Comparison of ENCODE assay signal across 8 cellular contexts in genomic region chr19:58305932-58306323, GRCh38. TPM values are rescaled to one million over a fixed set of nuclear protein-coding genes. Genes with fewer than 3 reads are reported as not detected.
DNase-seq lines count a peak whose midpoint lies in the region; ATAC-seq and TF ChIP-seq lines count a peak whose summit lies in the region.

No MANE protein-coding gene starts in this region.

- H3K4me1 ChIP-seq in CD4-positive, CD25-positive, alpha-beta regulatory T cell (ENCODE audit: control insufficient read depth, insufficient read depth, low read length, poor library complexity, severe bottlenecking): peaks cover 15% of the 10 kb centered on the region
- peaks cover 0 to 8% of the 10 kb centered on the region in 2 donors for H3K4me1 ChIP-seq in muscle layer of duodenum (ENCODE audit: control insufficient read depth in 1 of 2, insufficient read depth in 2 of 2, low read length in 2 of 2)

- no peaks in the 10 kb centered on the region for H3K27me3 Mint-ChIP-seq in CD4-positive, CD25-positive, alpha-beta regulatory T cell

- peak overlapping the region; percentile 93 for H3K4me3 ChIP-seq in CD4-positive, CD25-positive, alpha-beta regulatory T cell (ENCODE audit: low read depth, low read length)
- H3K4me3 ChIP-seq in MG63 (peak overlapping the region; percentile 68), cardiac fibroblast (replicated peaks in 1 of 2; ENCODE audit: low read depth in 2 of 2, low read length in 2 of 2) (peak overlapping the region; percentile 91 to 98), muscle layer of duodenum (ENCODE audit: low read depth in 1 of 2, low read length in 2 of 2) (peak overlapping the region; percentile 89 to 94)

- peaks cover 36% of the 10 kb centered on the region for H3K36me3 Mint-ChIP-seq in CD4-positive, CD25-positive, alpha-beta regulatory T cell

- peak overlapping the region; percentile 100 for H3K27ac Mint-ChIP-seq in CD4-positive, CD25-positive, alpha-beta regulatory T cell

- H3K27ac ChIP-seq in CD4-positive, CD25-positive, alpha-beta regulatory T cell (ENCODE audit: insufficient read depth, low read length, poor library complexity, severe bottlenecking): peak overlapping the region; percentile 92
- H3K27ac ChIP-seq in muscle layer of duodenum (ENCODE audit: low read length): peak overlapping the region; percentile 77

- no peak for ATAC-seq in CD4-positive, CD25-positive, alpha-beta regulatory T cell (ENCODE audit: low read depth in 2 of 2)
- ATAC-seq in GM21390 (IDR thresholded peaks at IDR 0.05; ENCODE audit: unreplicated experiment): no peak
- ATAC-seq in omental fat pad (ENCODE audit: low FRiP score): no peak

- peaks cover 30% of the 10 kb centered on the region for H3K36me3 ChIP-seq in CD4-positive, CD25-positive, alpha-beta regulatory T cell (ENCODE audit: control insufficient read depth, insufficient read depth, low read length)
- H3K36me3 ChIP-seq in MG63 (peaks cover 71% of the 10 kb centered on the region), muscle layer of duodenum (ENCODE audit: control insufficient read depth in 1 of 2, insufficient read depth in 2 of 2, low read length in 2 of 2) (peaks cover 24 to 31% of the 10 kb centered on the region in 2 donors)

- H3K27me3 ChIP-seq in CD4-positive, CD25-positive, alpha-beta regulatory T cell (ENCODE audit: control insufficient read depth, insufficient read depth, low read length): no peaks in the 10 kb centered on the region
- H3K27me3 ChIP-seq in MG63 (no peaks in the 10 kb centered on the region), muscle layer of duodenum (ENCODE audit: low read depth, low read length) (no peaks in the 10 kb centered on the region)

- peaks cover 0 to 8% (median 0%) of the 10 kb centered on the region in 7 donors for H3K9me3 Mint-ChIP-seq in CD4-positive, CD25-positive, alpha-beta regulatory T cell

- DNase-seq in CD4-positive, CD25-positive, alpha-beta regulatory T cell: no peak
- no peak for DNase-seq in MG63
- DNase-seq in cardiac fibroblast (ENCODE audit: low read depth in 2 of 2): peak in 1 of 2 donors; percentile 16
- DNase-seq in stimulated activated CD4-positive, alpha-beta T cell treated with anti-CD3 and anti-CD28 coated beads, Interleukin-4, amount 100 ng/mL, for 24 hours: no peak
- DNase-seq in omental fat pad (ENCODE audit: low spot score): no peak
- no peak for DNase-seq in NCI-H1694 treated with DMSO at 0.1 percent for 48 hours (lab: John Stamatoyannopoulos, UW)

- peak overlapping the region; percentile 95 to 100 (median 98) for H3K4me3 Mint-ChIP-seq in CD4-positive, CD25-positive, alpha-beta regulatory T cell

- H3K4me1 Mint-ChIP-seq in CD4-positive, CD25-positive, alpha-beta regulatory T cell: peaks cover 12 to 63% (median 35%) of the 10 kb centered on the region in 4 donors

- H3K9me3 ChIP-seq in CD4-positive, CD25-positive, alpha-beta regulatory T cell (ENCODE audit: control insufficient read depth in 2 of 2, low read length in 2 of 2): peaks cover 2 to 3% of the 10 kb centered on the region in 2 experiments
- H3K9me3 ChIP-seq in MG63: peaks cover 43% of the 10 kb centered on the region
- no peaks in the 10 kb centered on the region for H3K9me3 ChIP-seq in muscle layer of duodenum (ENCODE audit: control insufficient read depth in 1 of 2, low read length in 2 of 2)

- TF ChIP-seq CTCF in cardiac fibroblast (IDR thresholded peaks at IDR 0.05; ENCODE audit: low read depth, low read length) (no peak), omental fat pad (IDR thresholded peaks at IDR 0.05) (no peak)

RNA-seq across cellular contexts. Expression of gene ERVK3-1, which starts 0.8 kb away (rescaled TPM):
- total RNA-seq in CD4-positive, CD25-positive, alpha-beta regulatory T cell: 117 TPM
- 10 to 100 TPM; 65.9 to 85.8 (median 77.4) TPM for polyA plus RNA-seq in CD4-positive, CD25-positive, alpha-beta regulatory T cell
- total RNA-seq in MG63 (2014; rRNA removed; shearing (Covaris generic); ENCODE audit: low replicate concordance): 26.0 and 32.0 TPM in 2 replicates
- total RNA-seq in omental fat pad: 10 to 100 TPM; 39.5 to 85.1 (median 59.2) TPM

RNA-seq across cellular contexts. Expression of gene ZSCAN22, which starts 20.9 kb away (rescaled TPM):
- total RNA-seq in CD4-positive, CD25-positive, alpha-beta regulatory T cell: 2.1 TPM
- 1 to 10 TPM in 2 of 4 donors, under 1 TPM in 2; 0.31 to 2.6 (median 1.3) TPM for polyA plus RNA-seq in CD4-positive, CD25-positive, alpha-beta regulatory T cell
- total RNA-seq in MG63 (2014; rRNA removed; shearing (Covaris generic); ENCODE audit: low replicate concordance): 0.12 and 2.5 TPM in 2 replicates
- 1 to 10 TPM; 2.0 to 3.7 (median 2.8) TPM for total RNA-seq in omental fat pad

RNA-seq across cellular contexts. Expression of gene ZNF8, which starts 27.2 kb away (rescaled TPM):
- total RNA-seq in CD4-positive, CD25-positive, alpha-beta regulatory T cell: 6.7 TPM
- polyA plus RNA-seq in CD4-positive, CD25-positive, alpha-beta regulatory T cell: under 1 TPM; 0.33 to 0.87 (median 0.61) TPM
- total RNA-seq in MG63 (2014; rRNA removed; shearing (Covaris generic); ENCODE audit: low replicate concordance): 1.5 and 3.0 TPM in 2 replicates
- total RNA-seq in omental fat pad: 1 to 10 TPM; 4.6 to 9.3 (median 5.9) TPM

RNA-seq across cellular contexts. Expression of gene A1BG, which starts 47.4 kb away (rescaled TPM):
- total RNA-seq in CD4-positive, CD25-positive, alpha-beta regulatory T cell: 11.8 TPM
- polyA plus RNA-seq in CD4-positive, CD25-positive, alpha-beta regulatory T cell: 10 to 100 TPM; 32.0 to 53.7 (median 39.8) TPM
- 29.0 TPM in 1 of 2 replicates, not detected in the other for total RNA-seq in MG63 (2014; rRNA removed; shearing (Covaris generic); ENCODE audit: low replicate concordance)
- total RNA-seq in omental fat pad: 10 to 100 TPM in 3 of 4 donors, 1 to 10 TPM in 1; 8.7 to 18.4 (median 16.4) TPM

RNA-seq across cellular contexts. Expression of gene ZNF497, which starts 56.6 kb away (rescaled TPM):
- total RNA-seq in CD4-positive, CD25-positive, alpha-beta regulatory T cell: 0.27 TPM
- under 1 TPM; 0.34 to 0.79 (median 0.41) TPM for polyA plus RNA-seq in CD4-positive, CD25-positive, alpha-beta regulatory T cell
- 3.0 and 3.2 TPM in 2 replicates for total RNA-seq in MG63 (2014; rRNA removed; shearing (Covaris generic); ENCODE audit: low replicate concordance)
- total RNA-seq in omental fat pad: 1 to 10 TPM in 3 of 4 donors, under 1 TPM in 1; 0.74 to 2.4 (median 1.3) TPM
